ENCODE assay signal across 29 cellular contexts in genomic region chr6:36745283-36745682, GRCh38. TPM values are rescaled to one million over a fixed set of nuclear protein-coding genes. Genes with fewer than 3 reads are reported as not detected.
"Had no signal": no experiment of that assay in that cellular context is flagged by ENCODE, and none has a peak within 500 bp of the region (broad histone marks: within the 10 kb centered on the region; RNA-seq: fewer than 3 reads in every experiment).

No MANE protein-coding gene starts in this region.

- ATAC-seq: left colon; left ventricle myocardium superior; lower lobe of right lung; naive thymus-derived CD8-positive, alpha-beta T cell; sciatic nerve; stimulated activated naive CD8-positive, alpha-beta T cell treated with anti-CD3 and anti-CD28 coated beads, Interleukin-15, Interleukin-2, amounts not matched to agents 100 U/mL and 50 U/mL, for 24 hours had no signal

- H3K9me3 ChIP-seq: lower lobe of right lung, testis had no signal

- H3K27me3 ChIP-seq: dorsolateral prefrontal cortex, testis, upper lobe of left lung had no signal

- H3K9ac ChIP-seq: parathyroid adenoma had no signal

- H3K4me1 Mint-ChIP-seq: immature natural killer cell had no signal

- H3K4me3 Mint-ChIP-seq: immature natural killer cell; naive thymus-derived CD8-positive, alpha-beta T cell; nephron progenitor cell had no signal

- H3K27ac ChIP-seq: dorsolateral prefrontal cortex, lower lobe of right lung, neutrophil, parathyroid adenoma, testis, tibial artery, upper lobe of left lung had no signal

- H3K4me3 ChIP-seq: dorsolateral prefrontal cortex, lower lobe of right lung, smooth muscle cell, testis, tibial artery, upper lobe of left lung had no signal

- H3K4me1 ChIP-seq: parathyroid adenoma, testis, tibial artery, upper lobe of left lung had no signal

- DNase-seq: cerebellar nuclear complex; dorsolateral prefrontal cortex; effector CD4-positive, alpha-beta T cell; hypothalamus; immature natural killer cell; islet precursor cell; kidney glomerular epithelial cell; left colon; left ventricle myocardium superior; lower lobe of right lung; naive thymus-derived CD8-positive, alpha-beta T cell; nephron progenitor cell; stimulated activated CD4-positive, alpha-beta T cell treated with anti-CD3 and anti-CD28 coated beads, Interleukin-12 subunit alpha, Interleukin-12 subunit beta, amount 100 ng/mL, for 4 hours; stimulated activated CD4-positive, alpha-beta T cell treated with anti-CD3 and anti-CD28 coated beads, Interleukin-1b, Interleukin-23, amount 100 ng/mL, for 48 hours; stimulated activated CD4-positive, alpha-beta T cell treated with anti-CD3 and anti-CD28 coated beads, Interleukin-4, amount 100 ng/mL, for 1 hour; stimulated activated CD8-positive, alpha-beta memory T cell treated with anti-CD3 and anti-CD28 coated beads, Interleukin-4, amount 100 ng/mL, for 48 hours; stimulated activated naive CD8-positive, alpha-beta T cell treated with anti-CD3 and anti-CD28 coated beads, Interleukin-15, Interleukin-2, amounts not matched to agents 100 U/mL and 50 U/mL, for 24 hours; substantia nigra; testis; tibial artery; upper lobe of left lung had no signal

- H3K36me3 ChIP-seq: lower lobe of right lung, neutrophil, tibial artery, upper lobe of left lung had no signal

- H3K27ac Mint-ChIP-seq: immature natural killer cell; naive thymus-derived CD8-positive, alpha-beta T cell; nephron progenitor cell; progenitor cell of endocrine pancreas had no signal

RNA-seq across cellular contexts. Expression of gene RAB44, which starts 47.7 kb away (rescaled TPM):
- total RNA-seq: fibroblast of villous mesenchyme; frontal cortex; myocyte; naive thymus-derived CD8-positive, alpha-beta T cell; progenitor cell of endocrine pancreas; smooth muscle cell had no signal
- polyA plus RNA-seq: immature natural killer cell; naive thymus-derived CD8-positive, alpha-beta T cell had no signal
